Comparison of ENCODE assay signal across 19 cellular contexts in genomic region chr5:155128786-155129512, GRCh38.
"Had no signal": no experiment of that assay in that cellular context is flagged by ENCODE, and none has a peak within 500 bp of the region (broad histone marks: within the 10 kb centered on the region; RNA-seq: fewer than 3 reads in every experiment).

No MANE protein-coding gene starts in this region.

- H3K36me3 ChIP-seq: tibial nerve had no signal

- H3K4me1 ChIP-seq: tibial nerve had no signal

- ATAC-seq: activated CD4-positive, alpha-beta T cell treated with anti-CD3 and anti-CD28 coated beads for 36 hours; left lobe of liver; T-helper 17 cell; WTC11 had no signal

- H3K27ac ChIP-seq: dorsolateral prefrontal cortex, tibial nerve had no signal

- DNase-seq: activated CD4-positive, alpha-beta T cell treated with anti-CD3 and anti-CD28 coated beads for 36 hours; activated CD4-positive, alpha-beta T cell treated with anti-CD3 and anti-CD28 coated beads, Interleukin-2, amount 50 U/mL, for 48 hours; activated naive CD4-positive, alpha-beta T cell; activated naive CD8-positive, alpha-beta T cell treated with anti-CD3 and anti-CD28 coated beads, Interleukin-2, amount 10 ng/mL, durations not matched to agents 7 days and 5 days; activated T-cell treated with anti-CD3 and anti-CD28 coated beads for 4 hours; anterior cingulate cortex; central memory CD4-positive, alpha-beta T cell; dorsolateral prefrontal cortex; hippocampal formation; islet precursor cell; nephron progenitor cell; occipital lobe; stimulated activated CD4-positive, alpha-beta T cell treated with anti-CD3 and anti-CD28 coated beads, Interleukin-12 subunit alpha, Interleukin-12 subunit beta, amount 100 ng/mL, for 4 hours; stimulated activated CD4-positive, alpha-beta T cell treated with anti-CD3 and anti-CD28 coated beads, Interleukin-1b, Interleukin-23, amount 100 ng/mL, for 48 hours; T-helper 17 cell had no signal

- H3K4me3 ChIP-seq: dorsolateral prefrontal cortex, lung, tibial nerve had no signal

- H3K9me3 ChIP-seq: tibial nerve had no signal
